21 cellular contexts compared by ENCODE assay signal in the genomic region with DNA sequence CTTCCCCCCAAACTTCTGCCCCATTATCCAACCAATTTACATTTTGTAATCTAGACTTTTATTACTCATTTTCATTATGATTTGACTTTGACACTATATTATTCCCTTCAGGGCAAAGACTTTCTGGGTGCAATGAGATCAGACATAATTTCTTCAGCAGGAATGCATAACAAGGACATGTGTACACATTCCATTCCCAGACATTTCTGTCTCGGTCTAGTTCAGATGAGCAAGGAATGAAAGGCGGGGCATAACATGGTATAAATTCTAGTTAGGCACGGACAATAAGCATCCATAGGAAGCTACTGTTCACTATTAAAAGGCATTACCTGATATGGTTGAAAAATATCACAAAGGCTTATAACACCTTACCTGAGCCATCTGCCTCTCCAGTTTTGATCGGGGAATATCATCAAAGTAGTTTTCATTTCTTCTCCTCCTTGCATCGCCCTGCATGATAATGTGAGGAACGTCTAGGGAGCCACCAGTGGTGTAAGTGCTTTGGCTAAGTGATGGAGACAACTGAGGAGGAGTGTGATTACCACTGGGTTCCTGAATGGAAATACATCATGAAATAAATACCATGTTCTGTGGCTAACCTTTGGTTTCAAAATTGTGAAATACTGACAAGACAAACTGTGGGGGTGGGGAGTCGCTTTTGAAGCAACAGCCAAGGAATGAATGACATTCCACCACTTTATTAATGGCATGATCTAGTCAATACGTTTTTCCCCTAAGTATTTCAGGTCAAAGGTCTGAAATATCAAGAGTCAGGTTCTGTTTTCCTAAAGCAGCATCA.
"Had no signal": no experiment of that assay in that cellular context is flagged by ENCODE, and none has a peak within 500 bp of the region (broad histone marks: within the 10 kb centered on the region; RNA-seq: fewer than 3 reads in every experiment).

No MANE protein-coding gene starts in this region.

- H3K27me3 ChIP-seq: adrenal gland, ovary, stomach, testis, upper lobe of right lung had no signal

- ATAC-seq: activated CD4-positive, alpha-beta T cell treated with anti-CD3 and anti-CD28 coated beads for 36 hours; activated CD8-positive, alpha-beta memory T cell treated with anti-CD3 and anti-CD28 coated beads, Interleukin-2, amount 10 ng/mL, durations not matched to agents 7 days and 5 days; effector memory CD8-positive, alpha-beta T cell; left cardiac atrium; lower lobe of right lung; sciatic nerve; upper lobe of right lung had no signal

- H3K4me3 ChIP-seq: adrenal gland, lower lobe of right lung, ovary, stomach, testis, upper lobe of right lung had no signal

- DNase-seq: activated CD4-positive, alpha-beta memory T cell treated with anti-CD3 and anti-CD28 coated beads for 36 hours; activated CD4-positive, alpha-beta T cell treated with anti-CD3 and anti-CD28 coated beads for 36 hours; activated CD8-positive, alpha-beta memory T cell treated with anti-CD3 and anti-CD28 coated beads, Interleukin-2, amount 10 ng/mL, durations not matched to agents 7 days and 5 days; activated naive CD4-positive, alpha-beta T cell treated with anti-CD3 and anti-CD28 coated beads, Interleukin-2, amount 10 ng/mL, durations not matched to agents 7 days and 5 days; activated T-cell treated with anti-CD3 and anti-CD28 coated beads, Interleukin-2, amount 50 U/mL, for 1 hour; adrenal gland; cerebellar nuclear complex; dermis blood vessel endothelial cell; effector memory CD8-positive, alpha-beta T cell; head of caudate nucleus; immature natural killer cell; left cardiac atrium; lower lobe of right lung; midbrain; naive B cell; ovary; stimulated activated CD4-positive, alpha-beta T cell treated with anti-CD3 and anti-CD28 coated beads, Interleukin-1b, Interleukin-23, amount 100 ng/mL, for 48 hours; stomach; testis; upper lobe of right lung had no signal

- H3K4me1 ChIP-seq: adrenal gland, lower lobe of right lung, stomach, testis, upper lobe of right lung had no signal

- H3K36me3 ChIP-seq: adrenal gland, lower lobe of right lung, ovary, stomach, upper lobe of right lung had no signal

- H3K9me3 ChIP-seq: adrenal gland, lower lobe of right lung, ovary, stomach, testis, upper lobe of right lung had no signal
